In genomic region chr14:91573894-91574837, GRCh38 we compare ENCODE assay signal across 1 cellular context.
TF ChIP-seq lines count a peak whose summit lies in the region.

No MANE protein-coding gene starts in this region.

TF ChIP-seq in A549, 52 proteins besides CTCF, POLR2A, EP300 and RAD21 (continued from another document):
- TF ChIP-seq REST (IDR thresholded peaks at IDR 0.05) (no peak), CBX8 (IDR thresholded peaks at IDR 0.05) (no peak), BCL3 (IDR thresholded peaks at IDR 0.05) (no peak), HMGXB4 (CRISPR knock-in tag; IDR thresholded peaks at IDR 0.05; ENCODE audit: borderline replicate concordance) (no peak), EHF (CRISPR knock-in tag; IDR thresholded peaks at IDR 0.05) (no peak), JUN (IDR thresholded peaks at IDR 0.05) (no peak), PBX3 (IDR thresholded peaks at IDR 0.05) (no peak), MAX (IDR thresholded peaks at IDR 0.05) (no peak), NFE2L2 (conservative IDR thresholded peaks at IDR 0.05; ENCODE audit: low read length) (no peak), JUNB (IDR thresholded peaks at IDR 0.05) (no peak), KDM1A (IDR thresholded peaks at IDR 0.05; ENCODE audit: low read depth) (no peak), GATA3 (IDR thresholded peaks at IDR 0.05; ENCODE audit: borderline replicate concordance) (no peak), SREBF2 (IDR thresholded peaks at IDR 0.05) (no peak), HOXA7 (CRISPR knock-in tag; IDR thresholded peaks at IDR 0.05) (no peak)
